Comparison of ENCODE assay signal across 1 cellular context in the genomic region with DNA sequence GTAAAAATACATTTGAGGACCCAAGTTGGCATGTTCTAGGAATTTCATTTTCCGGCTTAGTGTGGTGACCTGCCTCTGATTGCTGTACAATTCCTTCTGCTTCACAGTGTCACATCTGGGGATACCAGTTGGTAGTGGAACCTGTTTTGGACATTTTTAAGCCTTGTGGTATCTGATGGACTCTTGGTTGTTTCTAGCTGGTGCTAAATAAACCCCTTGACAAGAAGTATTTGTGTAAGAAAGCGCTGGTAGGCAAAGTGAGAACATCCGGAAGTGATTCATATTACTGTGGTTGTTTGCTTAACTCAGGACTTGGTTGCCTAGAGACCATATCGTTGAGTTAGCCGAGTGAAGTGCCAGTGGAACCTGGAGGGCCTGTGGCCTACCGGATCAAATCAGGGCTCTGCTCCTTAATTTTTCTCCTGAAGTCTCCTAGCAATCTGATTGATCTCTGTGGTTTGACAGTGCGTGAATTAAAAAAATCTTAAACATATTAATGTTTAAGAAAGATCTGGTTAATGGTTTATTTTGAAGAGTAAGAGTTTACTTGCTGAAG.
TF ChIP-seq lines count a peak whose summit lies in the region.

No MANE protein-coding gene starts in this region.

TF ChIP-seq in WTC11, 78 proteins besides CTCF, POLR2A, EP300 and RAD21 (continued from another document):
- TF ChIP-seq ATF6 (CRISPR knock-in tag; IDR thresholded peaks at IDR 0.05), result no peak
- TF ChIP-seq ARID4B (CRISPR knock-in tag; IDR thresholded peaks at IDR 0.05; ENCODE audit: borderline replicate concordance), result no peak
- no peak for TF ChIP-seq ZNF263 (CRISPR knock-in tag; IDR thresholded peaks at IDR 0.05; ENCODE audit: low read depth)
- TF ChIP-seq FOXP1 (CRISPR knock-in tag; IDR thresholded peaks at IDR 0.05; ENCODE audit: borderline replicate concordance), result no peak
- no peak for TF ChIP-seq MLX (CRISPR knock-in tag; IDR thresholded peaks at IDR 0.05)
- TF ChIP-seq, protein P1, sequence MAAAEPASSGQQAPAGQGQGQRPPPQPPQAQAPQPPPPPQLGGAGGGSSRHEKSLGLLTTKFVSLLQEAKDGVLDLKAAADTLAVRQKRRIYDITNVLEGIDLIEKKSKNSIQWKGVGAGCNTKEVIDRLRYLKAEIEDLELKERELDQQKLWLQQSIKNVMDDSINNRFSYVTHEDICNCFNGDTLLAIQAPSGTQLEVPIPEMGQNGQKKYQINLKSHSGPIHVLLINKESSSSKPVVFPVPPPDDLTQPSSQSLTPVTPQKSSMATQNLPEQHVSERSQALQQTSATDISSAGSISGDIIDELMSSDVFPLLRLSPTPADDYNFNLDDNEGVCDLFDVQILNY (CRISPR knock-in tag; IDR thresholded peaks at IDR 0.05), result no peak
- TF ChIP-seq SP1 (CRISPR knock-in tag; conservative IDR thresholded peaks at IDR 0.05), result no peak
- TF ChIP-seq ETV6 (CRISPR knock-in tag; IDR thresholded peaks at IDR 0.05), result no peak
- no peak for TF ChIP-seq ZNF423 (CRISPR knock-in tag; IDR thresholded peaks at IDR 0.05)
- TF ChIP-seq TCF7 (CRISPR knock-in tag; IDR thresholded peaks at IDR 0.05; ENCODE audit: low read depth), result no peak
- TF ChIP-seq, protein P2, sequence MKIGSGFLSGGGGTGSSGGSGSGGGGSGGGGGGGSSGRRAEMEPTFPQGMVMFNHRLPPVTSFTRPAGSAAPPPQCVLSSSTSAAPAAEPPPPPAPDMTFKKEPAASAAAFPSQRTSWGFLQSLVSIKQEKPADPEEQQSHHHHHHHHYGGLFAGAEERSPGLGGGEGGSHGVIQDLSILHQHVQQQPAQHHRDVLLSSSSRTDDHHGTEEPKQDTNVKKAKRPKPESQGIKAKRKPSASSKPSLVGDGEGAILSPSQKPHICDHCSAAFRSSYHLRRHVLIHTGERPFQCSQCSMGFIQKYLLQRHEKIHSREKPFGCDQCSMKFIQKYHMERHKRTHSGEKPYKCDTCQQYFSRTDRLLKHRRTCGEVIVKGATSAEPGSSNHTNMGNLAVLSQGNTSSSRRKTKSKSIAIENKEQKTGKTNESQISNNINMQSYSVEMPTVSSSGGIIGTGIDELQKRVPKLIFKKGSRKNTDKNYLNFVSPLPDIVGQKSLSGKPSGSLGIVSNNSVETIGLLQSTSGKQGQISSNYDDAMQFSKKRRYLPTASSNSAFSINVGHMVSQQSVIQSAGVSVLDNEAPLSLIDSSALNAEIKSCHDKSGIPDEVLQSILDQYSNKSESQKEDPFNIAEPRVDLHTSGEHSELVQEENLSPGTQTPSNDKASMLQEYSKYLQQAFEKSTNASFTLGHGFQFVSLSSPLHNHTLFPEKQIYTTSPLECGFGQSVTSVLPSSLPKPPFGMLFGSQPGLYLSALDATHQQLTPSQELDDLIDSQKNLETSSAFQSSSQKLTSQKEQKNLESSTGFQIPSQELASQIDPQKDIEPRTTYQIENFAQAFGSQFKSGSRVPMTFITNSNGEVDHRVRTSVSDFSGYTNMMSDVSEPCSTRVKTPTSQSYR (CRISPR knock-in tag; IDR thresholded peaks at IDR 0.05), result no peak
- no peak for TF ChIP-seq NR2C2 (CRISPR knock-in tag; IDR thresholded peaks at IDR 0.05)
- no peak for TF ChIP-seq ZNF138 (CRISPR knock-in tag; conservative IDR thresholded peaks at IDR 0.05)
- no peak for TF ChIP-seq SMAD4 (CRISPR knock-in tag; IDR thresholded peaks at IDR 0.05)
- TF ChIP-seq, protein P3, sequence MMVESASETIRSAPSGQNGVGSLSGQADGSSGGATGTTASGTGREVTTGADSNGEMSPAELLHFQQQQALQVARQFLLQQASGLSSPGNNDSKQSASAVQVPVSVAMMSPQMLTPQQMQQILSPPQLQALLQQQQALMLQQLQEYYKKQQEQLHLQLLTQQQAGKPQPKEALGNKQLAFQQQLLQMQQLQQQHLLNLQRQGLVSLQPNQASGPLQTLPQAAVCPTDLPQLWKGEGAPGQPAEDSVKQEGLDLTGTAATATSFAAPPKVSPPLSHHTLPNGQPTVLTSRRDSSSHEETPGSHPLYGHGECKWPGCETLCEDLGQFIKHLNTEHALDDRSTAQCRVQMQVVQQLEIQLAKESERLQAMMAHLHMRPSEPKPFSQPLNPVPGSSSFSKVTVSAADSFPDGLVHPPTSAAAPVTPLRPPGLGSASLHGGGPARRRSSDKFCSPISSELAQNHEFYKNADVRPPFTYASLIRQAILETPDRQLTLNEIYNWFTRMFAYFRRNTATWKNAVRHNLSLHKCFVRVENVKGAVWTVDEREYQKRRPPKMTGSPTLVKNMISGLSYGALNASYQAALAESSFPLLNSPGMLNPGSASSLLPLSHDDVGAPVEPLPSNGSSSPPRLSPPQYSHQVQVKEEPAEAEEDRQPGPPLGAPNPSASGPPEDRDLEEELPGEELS (CRISPR knock-in tag; IDR thresholded peaks at IDR 0.05), result no peak
- TF ChIP-seq MYBL2 (CRISPR knock-in tag; IDR thresholded peaks at IDR 0.05), result no peak
TF ChIP-seq in WTC11: peak in this region for 0.
